ENCODE assay signal across 9 cellular contexts in the genomic region with DNA sequence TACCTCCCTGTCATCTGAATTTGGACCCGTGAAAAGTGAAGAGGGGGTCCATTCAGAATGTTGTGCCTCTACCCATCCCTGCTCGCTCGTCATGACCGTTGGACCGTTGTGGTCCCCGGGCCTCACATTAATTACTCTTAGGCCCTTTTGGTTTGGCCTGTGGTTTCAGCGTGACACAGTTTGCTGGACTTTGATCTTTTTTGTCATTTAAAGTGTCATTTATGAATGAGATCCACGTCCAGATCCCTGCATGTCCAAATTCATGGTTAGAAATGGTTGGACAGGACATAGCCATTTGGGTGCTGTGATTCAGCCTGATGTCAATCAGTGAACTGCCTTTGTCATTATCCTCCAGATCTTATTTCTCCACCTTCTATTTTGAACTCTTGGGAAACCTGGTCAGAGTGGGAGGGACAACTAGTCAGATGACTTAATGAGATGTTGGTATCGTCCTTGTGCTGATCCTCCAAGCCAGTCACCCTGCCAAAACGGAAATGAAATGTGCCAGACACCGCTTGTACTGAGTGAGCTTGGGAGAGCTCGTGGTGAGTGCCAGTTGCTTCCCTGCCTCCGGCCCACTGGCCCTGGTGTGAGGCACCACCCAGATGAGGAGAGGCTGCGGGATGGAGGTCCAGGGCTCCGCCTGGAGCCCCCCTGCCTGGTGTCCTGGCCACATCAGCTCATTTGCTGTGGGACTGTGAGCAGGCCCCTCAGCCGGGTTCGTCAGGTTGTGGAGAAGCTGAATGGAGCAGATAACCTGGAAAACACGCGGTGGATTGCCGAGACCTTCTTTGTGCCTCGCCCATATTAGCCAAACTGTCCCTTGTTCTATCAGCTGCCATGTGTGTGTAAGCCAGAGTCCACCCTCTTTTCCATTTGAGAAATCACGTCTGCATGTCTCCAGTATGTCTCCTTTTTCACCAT.
DNase-seq lines count a peak whose midpoint lies in the region; ATAC-seq, FAIRE-seq and TF ChIP-seq lines count a peak whose summit lies in the region.
"Had no signal": no experiment of that assay in that cellular context is flagged by ENCODE, and none has a peak within 500 bp of the region (broad histone marks: within the 10 kb centered on the region; RNA-seq: fewer than 3 reads in every experiment).

No MANE protein-coding gene starts in this region.

- H3K27ac ChIP-seq in left ventricle myocardium inferior (replicated peaks) = peak overlapping the region; percentile 72
- peak overlapping the region; percentile 96 to 98 for H3K27ac ChIP-seq in small intestine (ENCODE audit: low read depth in 1 of 2, low read length in 1 of 2)

- peak; percentile 94 for DNase-seq in MG63
- DNase-seq in activated CD8-positive, alpha-beta memory T cell treated with anti-CD3 and anti-CD28 coated beads, Interleukin-2, amount 50 U/mL, for 48 hours = peak; percentile 28
- peak; percentile 69 for DNase-seq in left ventricle myocardium inferior
- peak; percentile 94 for DNase-seq in small intestine
- no peak for DNase-seq in NCI-H128 (lab: John Stamatoyannopoulos, UW; ENCODE audit: unreplicated experiment)
- no peak for DNase-seq in GM19239 (ENCODE audit: insufficient read length, low spot score)
- no peak for DNase-seq in activated CD4-positive, alpha-beta T cell treated with anti-CD3 and anti-CD28 coated beads, Interleukin-2, amount 50 U/mL, for 1 hour
- DNase-seq: cortex of kidney had no signal

- TF ChIP-seq CTCF in left ventricle myocardium inferior (IDR thresholded peaks at IDR 0.05; ENCODE audit: borderline replicate concordance) = no peak

- H3K27me3 ChIP-seq in MG63 (no peaks in the 10 kb centered on the region), left ventricle myocardium inferior (ENCODE audit: low read depth) (no peaks in the 10 kb centered on the region), small intestine (ENCODE audit: control insufficient read depth in 2 of 2, insufficient read depth in 2 of 2, low read length in 2 of 2) (no peaks in the 10 kb centered on the region)

- ATAC-seq in HG03097 (IDR thresholded peaks at IDR 0.05; ENCODE audit: low FRiP score, unreplicated experiment) = no peak

- intact Hi-C loops in left ventricle myocardium inferior (cut with micrococcal nuclease) = no loop called here

- H3K4me3 ChIP-seq in MG63 (no peak overlapping the region), left ventricle myocardium inferior (no peak overlapping the region), small intestine (ENCODE audit: low read depth in 1 of 2, low read length in 2 of 2) (no peak overlapping the region)

- H3K4me1 ChIP-seq in left ventricle myocardium inferior (peaks cover 97% of the 10 kb centered on the region), small intestine (ENCODE audit: control insufficient read depth in 2 of 2, insufficient read depth in 1 of 2, low read depth in 1 of 2, low read length in 1 of 2) (peaks cover 12 to 26% of the 10 kb centered on the region in 2 donors)

- H3K9me3 ChIP-seq in MG63 (peaks cover 9% of the 10 kb centered on the region), left ventricle myocardium inferior (replicated peaks) (peaks cover 4% of the 10 kb centered on the region), small intestine (ENCODE audit: control insufficient read depth, low read depth) (no peaks in the 10 kb centered on the region)

- no peak for FAIRE-seq in small intestine (lab: Jason Lieb, UNC)
- FAIRE-seq in GM19239 (lab: Jason Lieb, UNC) = no peak

- H3K36me3 ChIP-seq in MG63 (peaks cover 9% of the 10 kb centered on the region), left ventricle myocardium inferior (no peaks in the 10 kb centered on the region), small intestine (ENCODE audit: control insufficient read depth in 2 of 2, insufficient read depth in 2 of 2, low read length in 2 of 2) (no peaks in the 10 kb centered on the region)

- WGBS in small intestine, 3 donors = 25 to 65% (median 47%) methylated on average over 22 of the region's 22 CpGs

Comparison
In these comparisons a context has a peak if more than half of its experiments do, and no peak if none do; other contexts are left out.
1. DNase-seq: peak in MG63 (single experiment), activated CD8-positive, alpha-beta memory T cell treated with anti-CD3 and anti-CD28 coated beads, Interleukin-2, amount 50 U/mL, for 48 hours (single experiment), left ventricle myocardium inferior (single experiment) and small intestine (single experiment); none in NCI-H128 (single experiment), GM19239 (single experiment) and activated CD4-positive, alpha-beta T cell treated with anti-CD3 and anti-CD28 coated beads, Interleukin-2, amount 50 U/mL, for 1 hour (single experiment).